In the genomic region with DNA sequence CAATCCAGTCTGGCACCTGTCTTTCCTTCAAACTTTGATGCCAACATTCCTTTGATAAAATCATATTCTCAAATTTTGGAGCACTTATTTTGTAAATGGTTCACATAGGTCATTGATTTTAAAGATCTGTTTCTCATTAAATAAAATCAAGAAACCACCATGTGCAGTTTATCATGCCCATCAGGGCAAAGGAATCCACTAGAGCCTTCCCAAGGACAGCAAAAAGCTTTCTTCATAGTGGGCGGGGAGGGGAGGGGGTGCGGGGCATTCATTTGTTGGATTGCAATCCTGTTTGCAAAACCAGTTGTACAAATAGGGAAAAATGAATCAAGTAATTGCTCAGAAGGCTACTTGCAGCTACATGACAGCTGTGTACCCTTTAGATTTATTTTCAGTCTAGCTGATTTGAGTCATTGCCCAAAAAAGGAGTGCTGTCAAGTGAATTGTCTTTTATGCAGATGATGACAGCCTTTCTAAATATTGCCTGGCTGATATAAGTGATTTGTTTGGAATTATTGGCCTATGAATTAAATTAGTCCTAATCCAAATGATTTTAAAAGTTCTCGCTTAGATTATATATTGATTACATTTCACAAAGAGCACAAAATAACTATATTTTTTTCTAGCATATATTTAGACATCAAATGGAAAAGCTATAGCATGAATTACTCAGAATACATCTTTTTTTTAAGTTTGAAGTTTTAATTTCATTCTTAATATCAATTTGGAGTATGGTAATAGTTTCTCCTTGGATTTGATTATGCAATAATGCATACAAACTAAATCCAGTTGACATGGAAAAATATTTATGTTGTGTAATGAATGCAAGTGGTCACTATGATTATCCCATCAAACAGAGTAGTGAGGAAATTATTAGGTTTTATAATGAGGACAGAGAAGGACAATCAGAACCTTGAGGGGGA, we compare ENCODE assay signal across 8 cellular contexts. TPM values are rescaled to one million over a fixed set of nuclear protein-coding genes. Genes with fewer than 3 reads are reported as not detected.
DNase-seq lines count a peak whose midpoint lies in the region; ATAC-seq and TF ChIP-seq lines count a peak whose summit lies in the region.

No MANE protein-coding gene starts in this region.

- no peak overlapping the region for H3K4me3 ChIP-seq in right lobe of liver
- no peak overlapping the region for H3K4me3 ChIP-seq in thyroid gland (replicated peaks in 1 of 3)
- no peak overlapping the region for H3K4me3 ChIP-seq in vagina

- H3K27ac ChIP-seq in right lobe of liver (no peak overlapping the region), thyroid gland (no peak overlapping the region), vagina (no peak overlapping the region)

- no peak overlapping the region for H3K4me3 Mint-ChIP-seq in mesothelial cell of epicardium

- H3K4me1 Mint-ChIP-seq in mesothelial cell of epicardium, result peaks cover 60% of the 10 kb centered on the region

- DNase-seq in COR-L47 (lab: John Stamatoyannopoulos, UW), result peak; percentile 31
- peak; percentile 96 for DNase-seq in LHCN-M2 (ENCODE audit: low read depth)
- no peak for DNase-seq in activated naive CD4-positive, alpha-beta T cell treated with anti-CD3 and anti-CD28 coated beads, Interleukin-2, amount 50 U/mL, for 72 hours (ENCODE audit: low spot score in 2 of 2)
- peak in 1 of 3 donors; percentile 22 for DNase-seq in right lobe of liver
- DNase-seq in thyroid gland, result no peak
- DNase-seq in mesothelial cell of epicardium (ENCODE audit: low spot score in 2 of 2, unreplicated experiment in 2 of 2), result no peak
- DNase-seq in NCI-H510A (lab: John Stamatoyannopoulos, UW), result no peak
- no peak for DNase-seq in vagina (ENCODE audit: extremely low spot score in 2 of 2)

- peaks cover 4% of the 10 kb centered on the region for H3K27me3 Mint-ChIP-seq in mesothelial cell of epicardium (ENCODE audit: low read depth)

- H3K9me3 ChIP-seq in right lobe of liver (no peaks in the 10 kb centered on the region), thyroid gland (no peaks in the 10 kb centered on the region), vagina (no peaks in the 10 kb centered on the region)

- intact Hi-C loops in right lobe of liver (cut with DNase I) (no loop called here), thyroid gland (cut with DNase I) (no loop called here), vagina (cut with DNase I) (no loop called here)

- no peaks in the 10 kb centered on the region for H3K9me3 Mint-ChIP-seq in activated naive CD4-positive, alpha-beta T cell treated with anti-CD3 and anti-CD28 coated beads, Interleukin-2, amount 50 U/mL, for 72 hours
- H3K9me3 Mint-ChIP-seq in mesothelial cell of epicardium, result no peaks in the 10 kb centered on the region

- peak; percentile 41 to 61 for ATAC-seq in activated naive CD4-positive, alpha-beta T cell treated with anti-CD3 and anti-CD28 coated beads, Interleukin-2, amount 50 U/mL, for 72 hours
- peak in 3 of 4 donors; percentile 31 to 58 (median 53) for ATAC-seq in right lobe of liver

- H3K4me1 ChIP-seq in right lobe of liver (peaks cover 0 to 19% (median 3%) of the 10 kb centered on the region in 4 donors), thyroid gland (no peaks in the 10 kb centered on the region), vagina (peaks cover 48% of the 10 kb centered on the region)

- TF ChIP-seq CTCF in right lobe of liver (IDR thresholded peaks at IDR 0.05) (no peak), thyroid gland (IDR thresholded peaks at IDR 0.05) (no peak), mesothelial cell of epicardium (IDR thresholded peaks at IDR 0.05; ENCODE audit: unreplicated experiment) (no peak), vagina (IDR thresholded peaks at IDR 0.05) (no peak)

- H3K27me3 ChIP-seq in right lobe of liver, result no peaks in the 10 kb centered on the region
- no peaks in the 10 kb centered on the region for H3K27me3 ChIP-seq in thyroid gland
- H3K27me3 ChIP-seq in vagina, result no peaks in the 10 kb centered on the region

- H3K36me3 ChIP-seq in right lobe of liver (no peaks in the 10 kb centered on the region), thyroid gland (no peaks in the 10 kb centered on the region), vagina (no peaks in the 10 kb centered on the region)

- TF ChIP-seq POLR2A in right lobe of liver (IDR thresholded peaks at IDR 0.05) (no peak), thyroid gland (IDR thresholded peaks at IDR 0.05) (no peak), vagina (IDR thresholded peaks at IDR 0.05) (no peak)

- peaks cover 12 to 25% of the 10 kb centered on the region in 2 donors for H3K36me3 Mint-ChIP-seq in activated naive CD4-positive, alpha-beta T cell treated with anti-CD3 and anti-CD28 coated beads, Interleukin-2, amount 50 U/mL, for 72 hours
- H3K36me3 Mint-ChIP-seq in mesothelial cell of epicardium, result no peaks in the 10 kb centered on the region

- peak overlapping the region; percentile 91 to 97 for H3K27ac Mint-ChIP-seq in activated naive CD4-positive, alpha-beta T cell treated with anti-CD3 and anti-CD28 coated beads, Interleukin-2, amount 50 U/mL, for 72 hours
- H3K27ac Mint-ChIP-seq in mesothelial cell of epicardium, result no peak overlapping the region

- 73% methylated on average over 3 of the region's 3 CpGs for WGBS in right lobe of liver (ENCODE audit: insufficient coverage, low coverage, low lambda C conversion rate, missing lambda C conversion rate)
- 85 to 88% methylated on average over 3 of the region's 3 CpGs for WGBS in thyroid gland, 2 donors

RNA-seq across cellular contexts. Expression of gene LRRC8B, which starts 23.2 kb away (rescaled TPM):
- 5.7 and 6.0 TPM in 2 replicates for total RNA-seq in LHCN-M2 (2014; rRNA removed)
- 0.62 TPM for polyA plus RNA-seq in LHCN-M2 (2012)
- total RNA-seq in activated naive CD4-positive, alpha-beta T cell treated with anti-CD3 and anti-CD28 coated beads, Interleukin-2, amount 50 U/mL, for 72 hours, result 10 to 100 TPM; 31.1 to 47.9 TPM
- 10 to 100 TPM in 1 of 6 experiments, 1 to 10 TPM in 5; 1.8 to 11.3 (median 4.7) TPM for total RNA-seq in right lobe of liver
- total RNA-seq in thyroid gland, result 10 to 100 TPM; 11.5 to 27.8 (median 24.4) TPM
- total RNA-seq in mesothelial cell of epicardium, result 12.5 to 14.3 TPM (median 13.9 TPM) in 3 replicates
- total RNA-seq in vagina, result 9.8 TPM

Comparison
In these comparisons a context has a peak if more than half of its experiments do, and no peak if none do; other contexts are left out.
1. DNase-seq: peak in COR-L47 (single experiment) and LHCN-M2 (single experiment); none in activated naive CD4-positive, alpha-beta T cell treated with anti-CD3 and anti-CD28 coated beads, Interleukin-2, amount 50 U/mL, for 72 hours (0 of 2), thyroid gland (0 of 2), mesothelial cell of epicardium (0 of 2), NCI-H510A (single experiment) and vagina (0 of 2).